ENCODE assay signal across 8 cellular contexts in the genomic region with DNA sequence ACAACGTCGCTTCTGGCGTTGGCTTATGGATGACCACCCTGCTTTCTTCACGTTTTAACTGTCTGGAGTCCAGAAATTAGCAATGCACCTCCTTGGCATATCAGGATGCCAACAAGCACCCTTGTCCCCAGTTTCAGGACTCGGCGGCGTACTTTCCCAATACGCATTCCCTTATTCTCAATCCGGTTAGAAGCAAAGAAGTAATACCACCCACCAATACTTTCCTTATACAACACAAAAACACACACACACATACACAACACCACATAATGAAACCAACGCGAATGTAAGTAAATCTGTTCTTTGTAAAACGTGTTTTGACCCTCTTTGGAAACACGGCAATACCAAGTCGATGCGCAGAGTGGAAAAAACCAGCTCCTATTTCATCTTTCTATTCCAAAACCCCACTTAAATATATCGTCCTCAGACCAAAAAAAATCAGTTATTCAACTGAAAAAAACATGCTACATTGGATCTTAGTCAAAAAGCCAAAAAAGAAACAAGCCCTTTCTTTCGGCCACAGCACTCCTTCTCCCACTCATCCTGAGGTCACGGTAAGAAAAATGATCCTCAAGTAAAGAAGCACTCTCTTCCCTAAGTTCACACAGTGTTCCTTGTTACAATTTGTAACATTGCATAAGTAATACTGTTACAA. TPM values are rescaled to one million over a fixed set of nuclear protein-coding genes. Genes with fewer than 3 reads are reported as not detected.
DNase-seq lines count a peak whose midpoint lies in the region; ATAC-seq and TF ChIP-seq lines count a peak whose summit lies in the region.

No MANE protein-coding gene starts in this region.

- H3K9me3 ChIP-seq in DOHH2 (ENCODE audit: control insufficient read depth, insufficient read depth, low read length): no peaks in the 10 kb centered on the region
- no peaks in the 10 kb centered on the region for H3K9me3 ChIP-seq in right cardiac atrium (ENCODE audit: control insufficient read depth, low read length)

- ATAC-seq in GM21528 (IDR thresholded peaks at IDR 0.05; ENCODE audit: low FRiP score, unreplicated experiment) (peak; percentile 37), right cardiac atrium (peak; percentile 1 to 33)

- H3K27me3 ChIP-seq in DOHH2 (ENCODE audit: control insufficient read depth, low read length) (peaks cover 21% of the 10 kb centered on the region), right cardiac atrium (ENCODE audit: control insufficient read depth, insufficient read depth) (no peaks in the 10 kb centered on the region)

- WGBS in right cardiac atrium: 26% methylated on average over 18 of the region's 18 CpGs

- peaks cover 3% of the 10 kb centered on the region; the same call in 1 of the 2 replicates for H4K20me1 ChIP-seq in DOHH2 (ENCODE audit: control insufficient read depth, insufficient read depth, low read depth, low read length)

- H3K4me2 ChIP-seq in DOHH2 (ENCODE audit: low read length): peak overlapping the region; percentile 85

- H3K36me3 ChIP-seq in DOHH2 (ENCODE audit: control insufficient read depth, low read length): no peaks in the 10 kb centered on the region

- H3K4me1 ChIP-seq in DOHH2 (ENCODE audit: control insufficient read depth, low read length): peaks cover 58% of the 10 kb centered on the region
- H3K4me1 ChIP-seq in right cardiac atrium (ENCODE audit: control insufficient read depth, insufficient read depth, low read length): peaks cover 2% of the 10 kb centered on the region

- H3F3A ChIP-seq in DOHH2 (ENCODE audit: control insufficient read depth, insufficient read depth): peaks cover 20% of the 10 kb centered on the region

- intact Hi-C loops in right cardiac atrium (cut with DNase I): loop anchor here in 1 of 4 donors (2.0 kb wide), 1 partner anchor 21 kb away; no protein-coding TSS in a partner anchor

- H3K4me3 ChIP-seq in DOHH2 (ENCODE audit: low read length) (peak overlapping the region; percentile 69), right cardiac atrium (ENCODE audit: low read length) (peak overlapping the region; percentile 72), skeletal muscle cell (ENCODE audit: low read depth, low read length) (peak overlapping the region; percentile 35)
- H3K4me3 ChIP-seq in Jurkat, Clone E6-1 (ENCODE audit: low read length): peak overlapping the region; percentile 26

- H3K79me2 ChIP-seq in DOHH2 (ENCODE audit: control insufficient read depth, low read length): no peaks in the 10 kb centered on the region

- H3K27ac ChIP-seq in DOHH2 (ENCODE audit: low read depth, low read length): peak overlapping the region; percentile 67
- peak overlapping the region; percentile 99 for H3K27ac ChIP-seq in angular gyrus (ENCODE audit: low read depth, low read length)
- H3K27ac ChIP-seq in right cardiac atrium (ENCODE audit: low read length): peak overlapping the region; percentile 100

- no peak for TF ChIP-seq CTCF in DOHH2 (IDR thresholded peaks at IDR 0.05; ENCODE audit: low read depth, low read length, poor library complexity, severe bottlenecking)

- H3K9me2 ChIP-seq in DOHH2 (replicated peaks; ENCODE audit: control insufficient read depth, low read length): no peaks in the 10 kb centered on the region

- peak; percentile 92 for DNase-seq in Jurkat, Clone E6-1 (ENCODE audit: low read depth, low spot score)
- DNase-seq in right cardiac atrium (no peak), skeletal muscle cell (ENCODE audit: low read depth) (peak; percentile 87), Ammon's horn (ENCODE audit: low spot score) (no peak)

TF ChIP-seq in PFSK-1, 5 proteins besides CTCF, POLR2A, EP300 and RAD21:
- TF ChIP-seq TAF1 (IDR thresholded peaks at IDR 0.05; ENCODE audit: borderline replicate concordance, insufficient read depth, low read length) (no peak), SIN3A (IDR thresholded peaks at IDR 0.05; ENCODE audit: borderline replicate concordance, insufficient read depth, low read length) (no peak), POLR2AphosphoS5 (IDR thresholded peaks at IDR 0.05; ENCODE audit: low read depth, low read length) (peak; percentile 97), FOXP2 (optimal IDR thresholded peaks at IDR 0.05; ENCODE audit: borderline replicate concordance, extremely low read depth, extremely low read length, insufficient read depth) (no peak)
- TF ChIP-seq, protein P1, sequence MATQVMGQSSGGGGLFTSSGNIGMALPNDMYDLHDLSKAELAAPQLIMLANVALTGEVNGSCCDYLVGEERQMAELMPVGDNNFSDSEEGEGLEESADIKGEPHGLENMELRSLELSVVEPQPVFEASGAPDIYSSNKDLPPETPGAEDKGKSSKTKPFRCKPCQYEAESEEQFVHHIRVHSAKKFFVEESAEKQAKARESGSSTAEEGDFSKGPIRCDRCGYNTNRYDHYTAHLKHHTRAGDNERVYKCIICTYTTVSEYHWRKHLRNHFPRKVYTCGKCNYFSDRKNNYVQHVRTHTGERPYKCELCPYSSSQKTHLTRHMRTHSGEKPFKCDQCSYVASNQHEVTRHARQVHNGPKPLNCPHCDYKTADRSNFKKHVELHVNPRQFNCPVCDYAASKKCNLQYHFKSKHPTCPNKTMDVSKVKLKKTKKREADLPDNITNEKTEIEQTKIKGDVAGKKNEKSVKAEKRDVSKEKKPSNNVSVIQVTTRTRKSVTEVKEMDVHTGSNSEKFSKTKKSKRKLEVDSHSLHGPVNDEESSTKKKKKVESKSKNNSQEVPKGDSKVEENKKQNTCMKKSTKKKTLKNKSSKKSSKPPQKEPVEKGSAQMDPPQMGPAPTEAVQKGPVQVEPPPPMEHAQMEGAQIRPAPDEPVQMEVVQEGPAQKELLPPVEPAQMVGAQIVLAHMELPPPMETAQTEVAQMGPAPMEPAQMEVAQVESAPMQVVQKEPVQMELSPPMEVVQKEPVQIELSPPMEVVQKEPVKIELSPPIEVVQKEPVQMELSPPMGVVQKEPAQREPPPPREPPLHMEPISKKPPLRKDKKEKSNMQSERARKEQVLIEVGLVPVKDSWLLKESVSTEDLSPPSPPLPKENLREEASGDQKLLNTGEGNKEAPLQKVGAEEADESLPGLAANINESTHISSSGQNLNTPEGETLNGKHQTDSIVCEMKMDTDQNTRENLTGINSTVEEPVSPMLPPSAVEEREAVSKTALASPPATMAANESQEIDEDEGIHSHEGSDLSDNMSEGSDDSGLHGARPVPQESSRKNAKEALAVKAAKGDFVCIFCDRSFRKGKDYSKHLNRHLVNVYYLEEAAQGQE (IDR thresholded peaks at IDR 0.05; ENCODE audit: insufficient read depth in 1 of 2, low read depth in 2 of 2, low read length in 2 of 2): no peak

RNA-seq across cellular contexts. Expression of a gene that starts 31.1 kb away (rescaled TPM):
- polyA plus RNA-seq in Jurkat, Clone E6-1 (2012; ENCODE audit: insufficient read depth, insufficient read length): 2.3 TPM
- 36.5 TPM for polyA plus RNA-seq in PFSK-1 (2012; ENCODE audit: insufficient read length, low read depth)
- total RNA-seq in right cardiac atrium: 10 to 100 TPM; 10.8 to 24.5 (median 18.0) TPM
- 13.0 TPM for polyA plus RNA-seq in right cardiac atrium

Comparison
In these comparisons a context has a peak if more than half of its experiments do, and no peak if none do; other contexts are left out.
1. DNase-seq: peak in Jurkat, Clone E6-1 (single experiment) and skeletal muscle cell (single experiment); none in right cardiac atrium (0 of 3) and Ammon's horn (single experiment).
2. Peak in every context shown above with its lines, with median percentiles within 50 percentile points of each other: H3K27ac ChIP-seq and H3K4me3 ChIP-seq.